In genomic region chr1:178371236-178371635, GRCh38 we compare ENCODE assay signal across 12 cellular contexts.
DNase-seq lines count a peak whose midpoint lies in the region; ATAC-seq and TF ChIP-seq lines count a peak whose summit lies in the region.
"Had no signal": no experiment of that assay in that cellular context is flagged by ENCODE, and none has a peak within 500 bp of the region (broad histone marks: within the 10 kb centered on the region; RNA-seq: fewer than 3 reads in every experiment).

No MANE protein-coding gene starts in this region.

- CTCF ChIA-PET in T-cell (lab: Charles Lee) = interaction anchor here in 1 of 2 donors (0.8 kb wide), 1 partner anchor 1335 kb away, joined by 3 read pairs; no protein-coding TSS in a partner anchor

- H3K27me3 Mint-ChIP-seq in T-cell = peaks cover 1 to 4% of the 10 kb centered on the region in 2 donors

- no peak for TF ChIP-seq CTCF in heart left ventricle (IDR thresholded peaks at IDR 0.05)
- TF ChIP-seq CTCF in right atrium auricular region (IDR thresholded peaks at IDR 0.05) = no peak

- no peaks in the 10 kb centered on the region for H3K36me3 ChIP-seq in heart left ventricle
- H3K36me3 ChIP-seq in right atrium auricular region = no peaks in the 10 kb centered on the region
- no peaks in the 10 kb centered on the region for H3K36me3 ChIP-seq in endocrine pancreas (ENCODE audit: control insufficient read depth, insufficient read depth, low read length)
- H3K36me3 ChIP-seq in mesenchymal stem cell (ENCODE audit: control insufficient read depth in 1 of 2, insufficient read depth in 2 of 2, low read depth in 1 of 2, low read length in 2 of 2) = no peaks in the 10 kb centered on the region
- H3K36me3 ChIP-seq: HAP-1 had no signal

- ATAC-seq in heart left ventricle (peak in 2 of 4 donors; percentile 36), GM21367 (IDR thresholded peaks at IDR 0.05; ENCODE audit: unreplicated experiment) (no peak), T-cell (replicated peaks in 1 of 4) (no peak)
- ATAC-seq: left colon had no signal

- POLR2A ChIA-PET in T-cell (lab: Charles Lee) = no interaction called here

- H3K9me3 Mint-ChIP-seq in T-cell = no peaks in the 10 kb centered on the region
- H3K9me3 Mint-ChIP-seq: brain had no signal

- H3K9me3 ChIP-seq in heart left ventricle (no peaks in the 10 kb centered on the region), right atrium auricular region (no peaks in the 10 kb centered on the region), endocrine pancreas (ENCODE audit: control insufficient read depth, low read length) (no peaks in the 10 kb centered on the region), mesenchymal stem cell (ENCODE audit: control insufficient read depth, low read length) (no peaks in the 10 kb centered on the region)
- H3K9me3 ChIP-seq: HAP-1 had no signal

- H3K79me1 ChIP-seq in mesenchymal stem cell (replicated peaks; ENCODE audit: low read length, poor library complexity, severe bottlenecking) = peaks cover 15% of the 10 kb centered on the region

- no peak overlapping the region for H3K4me3 Mint-ChIP-seq in T-cell

- H3K27me3 ChIP-seq in heart left ventricle (no peaks in the 10 kb centered on the region), right atrium auricular region (no peaks in the 10 kb centered on the region), endocrine pancreas (ENCODE audit: control insufficient read depth, insufficient read depth, low read length) (no peaks in the 10 kb centered on the region), mesenchymal stem cell (ENCODE audit: control insufficient read depth in 1 of 2, insufficient read depth in 1 of 2, low read length in 2 of 2) (no peaks in the 10 kb centered on the region)

- peak overlapping the region in 1 of 2 experiments; percentile 44 for H3K18ac ChIP-seq in mesenchymal stem cell (ENCODE audit: low read depth in 1 of 2, low read length in 2 of 2)

- no peak overlapping the region for H3K14ac ChIP-seq in mesenchymal stem cell (ENCODE audit: low read length in 2 of 2)

- H2BK12ac ChIP-seq in mesenchymal stem cell (ENCODE audit: low read length in 2 of 2) = no peak overlapping the region

- H3K4ac ChIP-seq in mesenchymal stem cell (ENCODE audit: low read depth in 1 of 2, low read length in 2 of 2) = no peak overlapping the region

- H3K27ac ChIP-seq in heart left ventricle (peak overlapping the region in 1 of 12 donors; percentile 21), right atrium auricular region (peak overlapping the region in 1 of 2 donors; percentile 16), mesenchymal stem cell (ENCODE audit: low read length, poor library complexity, severe bottlenecking) (no peak overlapping the region)

- intact Hi-C loops in heart left ventricle (cut with DNase I) = no loop called here

- H2BK120ac ChIP-seq in mesenchymal stem cell (ENCODE audit: low read depth, low read length) = no peak overlapping the region

- peak overlapping the region; percentile 53 for H3K4me2 ChIP-seq in mesenchymal stem cell (ENCODE audit: low read length, poor library complexity, severe bottlenecking)

- no peak overlapping the region for H2AK5ac ChIP-seq in mesenchymal stem cell (ENCODE audit: low read length, severe bottlenecking)

- H3K4me3 ChIP-seq in heart left ventricle (peak overlapping the region in 9 of 12 donors; percentile 4 to 46 (median 24)), right atrium auricular region (peak overlapping the region in 1 of 2 donors; percentile 14), endocrine pancreas (ENCODE audit: control insufficient read depth, insufficient read depth, low read length) (peak overlapping the region; percentile 97), mesenchymal stem cell (ENCODE audit: insufficient read depth in 1 of 2, low read depth in 1 of 2, low read length in 2 of 2) (peak overlapping the region in 1 of 2 experiments; percentile 72)
- H3K4me3 ChIP-seq: HAP-1 had no signal

- H2AFZ ChIP-seq in mesenchymal stem cell (ENCODE audit: low read depth, low read length) = no peak overlapping the region

- no peak overlapping the region for H2BK15ac ChIP-seq in mesenchymal stem cell (ENCODE audit: low read depth, poor library complexity, severe bottlenecking)

- H3K9ac ChIP-seq in endocrine pancreas (ENCODE audit: control insufficient read depth, insufficient read depth, low read length) (no peak overlapping the region), mesenchymal stem cell (ENCODE audit: low read length) (peak overlapping the region; percentile 73)

- whole genome bisulfite sequencing in heart left ventricle, 4 donors = 5 to 9% (median 7%) methylated on average over 6 of the region's 6 CpGs
- 24% methylated on average over 6 of the region's 6 CpGs for WGBS in mesenchymal stem cell

- no peak overlapping the region for H4K8ac ChIP-seq in mesenchymal stem cell (ENCODE audit: low read length)

- DNase-seq in heart left ventricle = no peak
- DNase-seq in right atrium auricular region (ENCODE audit: low spot score) = no peak
- peak; percentile 34 for DNase-seq in mesenchymal stem cell
- no peak for DNase-seq in NCI-H1436 (lab: John Stamatoyannopoulos, UW)
- DNase-seq in mesenteric fat pad (ENCODE audit: low spot score) = no peak
- no peak for DNase-seq in T-cell
- DNase-seq: activated CD4-positive, alpha-beta T cell treated with anti-CD3 and anti-CD28 coated beads for 4 hours; left colon had no signal

- no peaks in the 10 kb centered on the region for H3K4me1 Mint-ChIP-seq in T-cell

- no peak overlapping the region for H4K91ac ChIP-seq in mesenchymal stem cell (ENCODE audit: low read length)

- H3K23ac ChIP-seq in mesenchymal stem cell (ENCODE audit: low read length in 2 of 2) = no peak overlapping the region

- H3K4me1 ChIP-seq in heart left ventricle (peaks cover 0 to 49% (median 20%) of the 10 kb centered on the region in 12 donors), right atrium auricular region (peaks cover 0 to 25% of the 10 kb centered on the region in 2 donors), endocrine pancreas (ENCODE audit: control insufficient read depth, insufficient read depth, low read length) (peaks cover 4% of the 10 kb centered on the region), mesenchymal stem cell (ENCODE audit: control insufficient read depth, insufficient read depth, low read depth, low read length) (peaks cover 2% of the 10 kb centered on the region)

- H3K36me3 Mint-ChIP-seq in T-cell = no peaks in the 10 kb centered on the region
- H3K36me3 Mint-ChIP-seq: brain had no signal

- no peak overlapping the region for H2BK5ac ChIP-seq in mesenchymal stem cell (ENCODE audit: low read depth, low read length, poor library complexity, severe bottlenecking)

- no peak overlapping the region for H3K27ac Mint-ChIP-seq in T-cell

- TF ChIP-seq POLR2A in heart left ventricle (IDR thresholded peaks at IDR 0.05) = no peak
